Comparison of ENCODE assay signal across 15 cellular contexts in genomic region chr3:98553751-98554150, GRCh38. TPM values are rescaled to one million over a fixed set of nuclear protein-coding genes. Genes with fewer than 3 reads are reported as not detected.
DNase-seq lines count a peak whose midpoint lies in the region; ATAC-seq and TF ChIP-seq lines count a peak whose summit lies in the region.
"Had no signal": no experiment of that assay in that cellular context is flagged by ENCODE, and none has a peak within 500 bp of the region (broad histone marks: within the 10 kb centered on the region; RNA-seq: fewer than 3 reads in every experiment).

No MANE protein-coding gene starts in this region.

- no peaks in the 10 kb centered on the region for H3K9me3 ChIP-seq in CD4-positive, alpha-beta memory T cell (ENCODE audit: control insufficient read depth in 1 of 2, low read length in 2 of 2)
- H3K9me3 ChIP-seq: right atrium auricular region, suprapubic skin had no signal

- H3K9me3 Mint-ChIP-seq in CD4-positive, alpha-beta memory T cell: peaks cover 0 to 2% (median 0%) of the 10 kb centered on the region in 8 donors
- no peaks in the 10 kb centered on the region for H3K9me3 Mint-ChIP-seq in effector memory CD8-positive, alpha-beta T cell
- H3K9me3 Mint-ChIP-seq: endodermal cell had no signal

- H3K27ac ChIP-seq in CD4-positive, alpha-beta memory T cell (ENCODE audit: low read depth, low read length): peak overlapping the region; percentile 38
- H3K27ac ChIP-seq: brain microvascular endothelial cell, PC-9, right atrium auricular region, suprapubic skin had no signal

- no peaks in the 10 kb centered on the region for H3K27me3 Mint-ChIP-seq in CD4-positive, alpha-beta memory T cell
- H3K27me3 Mint-ChIP-seq in effector memory CD8-positive, alpha-beta T cell: no peaks in the 10 kb centered on the region

- no peak for ATAC-seq in effector memory CD8-positive, alpha-beta T cell (replicated peaks)
- no peak for ATAC-seq in GM21515 (IDR thresholded peaks at IDR 0.05; ENCODE audit: unreplicated experiment)

- POLR2A ChIA-PET in CD4-positive, alpha-beta memory T cell (lab: Charles Lee; ENCODE audit: partially characterized antibody): interaction anchor here (1.0 to 20.3 kb wide), 7 partner anchors 12 to 732 kb away, joined by 3 to 680 read pairs (median 72); partner anchors contain the start of genes CLDND1, CPOX, CRYBG3 and GPR15

- H3K4me1 Mint-ChIP-seq in CD4-positive, alpha-beta memory T cell: peaks cover 53 to 90% (median 69%) of the 10 kb centered on the region in 4 donors
- peaks cover 43 to 82% of the 10 kb centered on the region in 2 donors for H3K4me1 Mint-ChIP-seq in effector memory CD8-positive, alpha-beta T cell (ENCODE audit: low read depth in 2 of 2)

- peak overlapping the region; percentile 10 to 97 (median 84) for H3K27ac Mint-ChIP-seq in CD4-positive, alpha-beta memory T cell
- H3K27ac Mint-ChIP-seq in effector memory CD8-positive, alpha-beta T cell: peak overlapping the region; percentile 74 to 97
- H3K27ac Mint-ChIP-seq: endodermal cell, IgD-negative memory B cell had no signal

- CTCF ChIA-PET in CD4-positive, alpha-beta memory T cell (lab: Charles Lee; ENCODE audit: partially characterized antibody): interaction anchor here (1.5 to 5.2 kb wide), 3 partner anchors 11 to 31 kb away, joined by 7 to 30 read pairs (median 12); partner anchors contain the start of gene CLDND1

- no peak for DNase-seq in CD4-positive, alpha-beta memory T cell
- peak; percentile 64 for DNase-seq in SKM-1 treated with dmso at 0.1 percent for 144 hours (lab: John Stamatoyannopoulos, UW; ENCODE audit: unreplicated experiment)
- DNase-seq in effector memory CD8-positive, alpha-beta T cell: no peak
- DNase-seq in SW 1271 (lab: John Stamatoyannopoulos, UW): no peak
- DNase-seq in stimulated activated naive CD4-positive, alpha-beta T cell (lab: John Stamatoyannopoulos, UW): no peak
- DNase-seq: activated CD8-positive, alpha-beta memory T cell treated with anti-CD3 and anti-CD28 coated beads, Interleukin-2, amount 50 U/mL, for 4 hours; brain microvascular endothelial cell; endodermal cell; foreskin melanocyte; PC-9 had no signal

- peaks cover 93% of the 10 kb centered on the region for H3K4me1 ChIP-seq in CD4-positive, alpha-beta memory T cell (ENCODE audit: insufficient read depth, low read length)
- H3K4me1 ChIP-seq: right atrium auricular region, suprapubic skin had no signal

- no peaks in the 10 kb centered on the region for H3K27me3 ChIP-seq in CD4-positive, alpha-beta memory T cell (ENCODE audit: insufficient read depth, low read length)
- H3K27me3 ChIP-seq: right atrium auricular region had no signal

- H3K36me3 ChIP-seq in CD4-positive, alpha-beta memory T cell (ENCODE audit: insufficient read depth, low read length): no peaks in the 10 kb centered on the region
- H3K36me3 ChIP-seq: brain microvascular endothelial cell, right atrium auricular region, suprapubic skin had no signal

- TF ChIP-seq CTCF in GM12875 (IDR thresholded peaks at IDR 0.05; ENCODE audit: borderline replicate concordance, insufficient read depth, low read depth, low read length): no peak

- H3K4me3 ChIP-seq in CD4-positive, alpha-beta memory T cell (ENCODE audit: low read length in 2 of 2): no peak overlapping the region
- H3K4me3 ChIP-seq in GM12875 (ENCODE audit: low read depth, low read length): peak overlapping the region; percentile 50
- H3K4me3 ChIP-seq: PC-9, right atrium auricular region, suprapubic skin had no signal

- H3K36me3 Mint-ChIP-seq in CD4-positive, alpha-beta memory T cell: peaks cover 0 to 4% of the 10 kb centered on the region in 2 donors
- H3K36me3 Mint-ChIP-seq in effector memory CD8-positive, alpha-beta T cell (ENCODE audit: insufficient read depth): peaks cover 3% of the 10 kb centered on the region
- H3K36me3 Mint-ChIP-seq: IgD-negative memory B cell had no signal

- intact Hi-C loops in CD4-positive, alpha-beta memory T cell (cut with micrococcal nuclease): no loop called here

- peak overlapping the region in 6 of 8 donors; percentile 7 to 77 (median 54) for H3K4me3 Mint-ChIP-seq in CD4-positive, alpha-beta memory T cell
- peak overlapping the region in 1 of 2 donors; percentile 77 for H3K4me3 Mint-ChIP-seq in effector memory CD8-positive, alpha-beta T cell
- H3K4me3 Mint-ChIP-seq: endodermal cell had no signal

RNA-seq across cellular contexts. Expression of gene GPR15, which starts 22.0 kb away (rescaled TPM):
- total RNA-seq in CD4-positive, alpha-beta memory T cell: 10 to 100 TPM; 31.2 to 32.0 TPM
- polyA plus RNA-seq in CD4-positive, alpha-beta memory T cell: 10 to 100 TPM; 12.9 to 14.2 TPM
- total RNA-seq: endodermal cell, PC-9, right atrium auricular region, suprapubic skin had no signal

RNA-seq across cellular contexts. Expression of gene CLDND1, which starts 31.0 kb away (rescaled TPM):
- total RNA-seq in CD4-positive, alpha-beta memory T cell: 100 to 1,000 TPM; 421 to 431 TPM
- polyA plus RNA-seq in CD4-positive, alpha-beta memory T cell: 100 to 1,000 TPM; 149 to 246 TPM

RNA-seq across cellular contexts. Expression of gene CPOX, which starts 39.7 kb away (rescaled TPM):
- 10 to 100 TPM; 41.1 to 41.3 TPM for total RNA-seq in CD4-positive, alpha-beta memory T cell
- 1 to 10 TPM; 3.3 to 8.2 TPM for polyA plus RNA-seq in CD4-positive, alpha-beta memory T cell

RNA-seq across cellular contexts. Expression of gene OR5K2, which starts 56.3 kb away (rescaled TPM):
- total RNA-seq in CD4-positive, alpha-beta memory T cell: not detected
- polyA plus RNA-seq in CD4-positive, alpha-beta memory T cell: not detected
- total RNA-seq: endodermal cell, PC-9, right atrium auricular region, suprapubic skin had no signal
- polyA plus RNA-seq: IgD-negative memory B cell had no signal
